19 cellular contexts compared by ENCODE assay signal in genomic region chr4:7128651-7129050, GRCh38.
"Had no signal": no experiment of that assay in that cellular context is flagged by ENCODE, and none has a peak within 500 bp of the region (broad histone marks: within the 10 kb centered on the region; RNA-seq: fewer than 3 reads in every experiment).

No MANE protein-coding gene starts in this region.

- H3K27me3 ChIP-seq: esophagus squamous epithelium, sigmoid colon, stomach, tibial artery, upper lobe of left lung had no signal

- H3K79me2 ChIP-seq: parathyroid adenoma had no signal

- DNase-seq: cerebellar nuclear complex; cortex of kidney; effector CD8-positive, alpha-beta T cell; endodermal cell; esophagus squamous epithelium; foreskin melanocyte; natural killer cell; right cardiac atrium; sigmoid colon; stimulated activated CD4-positive, alpha-beta T cell treated with anti-CD3 and anti-CD28 coated beads, Interleukin-2, amount 100 ng/mL, for 24 hours; stimulated activated CD4-positive, alpha-beta T cell treated with anti-CD3 and anti-CD28 coated beads, Interleukin-4, amount 100 ng/mL, for 24 hours; stimulated activated naive CD4-positive, alpha-beta T cell treated with Interleukin-2 at 50 U/mL for 16 hours; stomach; tibial artery had no signal

- H3K4me3 ChIP-seq: esophagus squamous epithelium, lung, sigmoid colon, stomach, tibial artery, upper lobe of left lung had no signal

- H3K9me3 ChIP-seq: sigmoid colon, tibial artery, upper lobe of left lung had no signal

- H2AFZ ChIP-seq: parathyroid adenoma had no signal

- H3K36me3 ChIP-seq: esophagus squamous epithelium, sigmoid colon, stomach, tibial artery, upper lobe of left lung had no signal

- H3K4me1 ChIP-seq: parathyroid adenoma, upper lobe of left lung had no signal

- H3K27ac ChIP-seq: esophagus squamous epithelium, parathyroid adenoma, sigmoid colon, stomach, tibial artery, upper lobe of left lung had no signal

- ATAC-seq: left lobe of liver; natural killer cell; right cardiac atrium; stimulated activated effector memory CD8-positive, alpha-beta T cell treated with anti-CD3 and anti-CD28 coated beads, Interleukin-12 subunit alpha, Interleukin-12 subunit beta, amount 100 ng/mL, for 72 hours had no signal
